ENCODE assay signal across 1 cellular context in the genomic region with DNA sequence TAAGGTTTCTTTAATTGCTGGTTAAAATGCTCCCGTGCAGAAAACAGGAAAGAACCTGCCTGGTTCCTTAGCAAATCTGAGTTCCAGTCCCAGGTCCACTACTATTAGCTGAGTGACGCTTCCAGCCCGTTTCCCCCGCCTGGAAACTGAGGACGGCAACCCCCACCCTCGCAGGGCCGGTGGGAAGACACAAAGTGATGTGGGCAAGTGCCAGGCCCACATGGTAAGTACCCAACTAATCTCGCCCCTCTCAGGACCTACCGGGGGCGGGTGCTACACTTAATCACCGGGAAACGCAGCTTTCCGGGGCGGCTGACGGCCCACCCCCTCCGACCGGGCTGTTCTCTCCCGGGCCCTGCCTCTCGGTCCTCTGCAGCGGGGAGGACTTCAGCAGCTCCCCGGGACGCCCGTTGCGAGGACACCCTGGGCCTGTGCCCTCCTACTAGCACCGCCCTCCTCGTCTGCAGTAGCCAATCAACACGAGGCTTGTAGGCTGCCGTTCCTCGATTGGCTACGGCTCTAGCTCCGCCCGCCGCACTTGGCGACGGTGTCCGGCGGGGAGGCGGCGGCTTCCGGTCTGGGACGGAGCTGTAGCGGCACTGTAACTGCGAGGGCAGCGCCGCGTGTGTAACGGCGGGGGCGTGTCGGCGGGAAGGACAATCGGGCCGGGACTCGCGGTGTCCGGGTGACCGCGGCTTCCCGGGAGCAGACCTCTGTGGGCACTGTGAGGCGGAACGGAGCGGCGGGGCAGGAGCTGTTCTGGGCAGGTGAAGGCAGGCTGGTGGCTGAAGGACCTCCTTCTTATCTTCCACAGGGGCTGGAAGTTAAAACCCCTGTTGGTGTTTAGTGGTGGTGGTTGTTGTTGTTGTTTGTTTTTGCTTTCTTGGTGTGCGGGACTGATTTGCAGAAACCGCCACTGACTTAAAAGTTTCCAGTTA.
A peak's percentile ranks its signal among the peaks of the same experiment; 100 is the strongest.
TF ChIP-seq lines count a peak whose summit lies in the region.

A gene with protein sequence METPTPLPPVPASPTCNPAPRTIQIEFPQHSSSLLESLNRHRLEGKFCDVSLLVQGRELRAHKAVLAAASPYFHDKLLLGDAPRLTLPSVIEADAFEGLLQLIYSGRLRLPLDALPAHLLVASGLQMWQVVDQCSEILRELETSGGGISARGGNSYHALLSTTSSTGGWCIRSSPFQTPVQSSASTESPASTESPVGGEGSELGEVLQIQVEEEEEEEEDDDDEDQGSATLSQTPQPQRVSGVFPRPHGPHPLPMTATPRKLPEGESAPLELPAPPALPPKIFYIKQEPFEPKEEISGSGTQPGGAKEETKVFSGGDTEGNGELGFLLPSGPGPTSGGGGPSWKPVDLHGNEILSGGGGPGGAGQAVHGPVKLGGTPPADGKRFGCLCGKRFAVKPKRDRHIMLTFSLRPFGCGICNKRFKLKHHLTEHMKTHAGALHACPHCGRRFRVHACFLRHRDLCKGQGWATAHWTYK (plus strand): TSS at position 568 of the 938 bp plus-strand sequence. CDS start 525 bp downstream, outside the sequence.

TF ChIP-seq in K562, 482 proteins besides CTCF, POLR2A, EP300 and RAD21 (continued from another document and continues in another):
- TF ChIP-seq, protein P1, sequence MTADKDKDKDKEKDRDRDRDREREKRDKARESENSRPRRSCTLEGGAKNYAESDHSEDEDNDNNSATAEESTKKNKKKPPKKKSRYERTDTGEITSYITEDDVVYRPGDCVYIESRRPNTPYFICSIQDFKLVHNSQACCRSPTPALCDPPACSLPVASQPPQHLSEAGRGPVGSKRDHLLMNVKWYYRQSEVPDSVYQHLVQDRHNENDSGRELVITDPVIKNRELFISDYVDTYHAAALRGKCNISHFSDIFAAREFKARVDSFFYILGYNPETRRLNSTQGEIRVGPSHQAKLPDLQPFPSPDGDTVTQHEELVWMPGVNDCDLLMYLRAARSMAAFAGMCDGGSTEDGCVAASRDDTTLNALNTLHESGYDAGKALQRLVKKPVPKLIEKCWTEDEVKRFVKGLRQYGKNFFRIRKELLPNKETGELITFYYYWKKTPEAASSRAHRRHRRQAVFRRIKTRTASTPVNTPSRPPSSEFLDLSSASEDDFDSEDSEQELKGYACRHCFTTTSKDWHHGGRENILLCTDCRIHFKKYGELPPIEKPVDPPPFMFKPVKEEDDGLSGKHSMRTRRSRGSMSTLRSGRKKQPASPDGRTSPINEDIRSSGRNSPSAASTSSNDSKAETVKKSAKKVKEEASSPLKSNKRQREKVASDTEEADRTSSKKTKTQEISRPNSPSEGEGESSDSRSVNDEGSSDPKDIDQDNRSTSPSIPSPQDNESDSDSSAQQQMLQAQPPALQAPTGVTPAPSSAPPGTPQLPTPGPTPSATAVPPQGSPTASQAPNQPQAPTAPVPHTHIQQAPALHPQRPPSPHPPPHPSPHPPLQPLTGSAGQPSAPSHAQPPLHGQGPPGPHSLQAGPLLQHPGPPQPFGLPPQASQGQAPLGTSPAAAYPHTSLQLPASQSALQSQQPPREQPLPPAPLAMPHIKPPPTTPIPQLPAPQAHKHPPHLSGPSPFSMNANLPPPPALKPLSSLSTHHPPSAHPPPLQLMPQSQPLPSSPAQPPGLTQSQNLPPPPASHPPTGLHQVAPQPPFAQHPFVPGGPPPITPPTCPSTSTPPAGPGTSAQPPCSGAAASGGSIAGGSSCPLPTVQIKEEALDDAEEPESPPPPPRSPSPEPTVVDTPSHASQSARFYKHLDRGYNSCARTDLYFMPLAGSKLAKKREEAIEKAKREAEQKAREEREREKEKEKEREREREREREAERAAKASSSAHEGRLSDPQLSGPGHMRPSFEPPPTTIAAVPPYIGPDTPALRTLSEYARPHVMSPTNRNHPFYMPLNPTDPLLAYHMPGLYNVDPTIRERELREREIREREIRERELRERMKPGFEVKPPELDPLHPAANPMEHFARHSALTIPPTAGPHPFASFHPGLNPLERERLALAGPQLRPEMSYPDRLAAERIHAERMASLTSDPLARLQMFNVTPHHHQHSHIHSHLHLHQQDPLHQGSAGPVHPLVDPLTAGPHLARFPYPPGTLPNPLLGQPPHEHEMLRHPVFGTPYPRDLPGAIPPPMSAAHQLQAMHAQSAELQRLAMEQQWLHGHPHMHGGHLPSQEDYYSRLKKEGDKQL (CRISPR knock-in tag; IDR thresholded peaks at IDR 0.05; ENCODE audit: borderline replicate concordance), result no peak
- no peak for TF ChIP-seq POLR3A (IDR thresholded peaks at IDR 0.05; ENCODE audit: borderline replicate concordance, extremely low read depth, insufficient read depth, insufficient read length)
- TF ChIP-seq KLF1 (tag; IDR thresholded peaks at IDR 0.05), result no peak
- TF ChIP-seq, protein P2, sequence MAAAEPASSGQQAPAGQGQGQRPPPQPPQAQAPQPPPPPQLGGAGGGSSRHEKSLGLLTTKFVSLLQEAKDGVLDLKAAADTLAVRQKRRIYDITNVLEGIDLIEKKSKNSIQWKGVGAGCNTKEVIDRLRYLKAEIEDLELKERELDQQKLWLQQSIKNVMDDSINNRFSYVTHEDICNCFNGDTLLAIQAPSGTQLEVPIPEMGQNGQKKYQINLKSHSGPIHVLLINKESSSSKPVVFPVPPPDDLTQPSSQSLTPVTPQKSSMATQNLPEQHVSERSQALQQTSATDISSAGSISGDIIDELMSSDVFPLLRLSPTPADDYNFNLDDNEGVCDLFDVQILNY (CRISPR knock-in tag; IDR thresholded peaks at IDR 0.05), result 0 out of 2 replicates have a peak, but pooled peaks have one; percentile 83
- peak; percentile 24; the same call in 1 of the 2 replicates for TF ChIP-seq HIVEP1 (CRISPR knock-in tag; IDR thresholded peaks at IDR 0.05)
- TF ChIP-seq ZNF134 (CRISPR knock-in tag; conservative IDR thresholded peaks at IDR 0.05), result no peak
- TF ChIP-seq ZNF644 (tag; IDR thresholded peaks at IDR 0.05; ENCODE audit: low read depth), result no peak
- TF ChIP-seq SMARCE1 (IDR thresholded peaks at IDR 0.05), result peak; percentile 20; the same call in 1 of the 2 replicates
- peak; percentile 94 for TF ChIP-seq KDM5B (IDR thresholded peaks at IDR 0.05; ENCODE audit: insufficient replicate concordance, low read depth, low read length)
- peak in 1 of 2 experiments; percentile 76; a peak in 2 of 4 replicates for TF ChIP-seq SRF (CRISPR knock-in tag; IDR thresholded peaks at IDR 0.05)
- no peak for TF ChIP-seq TAL1 (IDR thresholded peaks at IDR 0.05)
- no peak for TF ChIP-seq SIRT6 (IDR thresholded peaks at IDR 0.05; ENCODE audit: low read depth, low read length)
- TF ChIP-seq, protein P3, sequence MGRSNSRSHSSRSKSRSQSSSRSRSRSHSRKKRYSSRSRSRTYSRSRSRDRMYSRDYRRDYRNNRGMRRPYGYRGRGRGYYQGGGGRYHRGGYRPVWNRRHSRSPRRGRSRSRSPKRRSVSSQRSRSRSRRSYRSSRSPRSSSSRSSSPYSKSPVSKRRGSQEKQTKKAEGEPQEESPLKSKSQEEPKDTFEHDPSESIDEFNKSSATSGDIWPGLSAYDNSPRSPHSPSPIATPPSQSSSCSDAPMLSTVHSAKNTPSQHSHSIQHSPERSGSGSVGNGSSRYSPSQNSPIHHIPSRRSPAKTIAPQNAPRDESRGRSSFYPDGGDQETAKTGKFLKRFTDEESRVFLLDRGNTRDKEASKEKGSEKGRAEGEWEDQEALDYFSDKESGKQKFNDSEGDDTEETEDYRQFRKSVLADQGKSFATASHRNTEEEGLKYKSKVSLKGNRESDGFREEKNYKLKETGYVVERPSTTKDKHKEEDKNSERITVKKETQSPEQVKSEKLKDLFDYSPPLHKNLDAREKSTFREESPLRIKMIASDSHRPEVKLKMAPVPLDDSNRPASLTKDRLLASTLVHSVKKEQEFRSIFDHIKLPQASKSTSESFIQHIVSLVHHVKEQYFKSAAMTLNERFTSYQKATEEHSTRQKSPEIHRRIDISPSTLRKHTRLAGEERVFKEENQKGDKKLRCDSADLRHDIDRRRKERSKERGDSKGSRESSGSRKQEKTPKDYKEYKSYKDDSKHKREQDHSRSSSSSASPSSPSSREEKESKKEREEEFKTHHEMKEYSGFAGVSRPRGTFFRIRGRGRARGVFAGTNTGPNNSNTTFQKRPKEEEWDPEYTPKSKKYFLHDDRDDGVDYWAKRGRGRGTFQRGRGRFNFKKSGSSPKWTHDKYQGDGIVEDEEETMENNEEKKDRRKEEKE (IDR thresholded peaks at IDR 0.05; ENCODE audit: borderline replicate concordance in 1 of 2, control insufficient read depth in 1 of 2, low read depth in 2 of 2, low read length in 1 of 2), result no peak
- no peak for TF ChIP-seq YBX1 (IDR thresholded peaks at IDR 0.05)
- no peak for TF ChIP-seq KAT2B (IDR thresholded peaks at IDR 0.05; ENCODE audit: low read depth, low read length)
- TF ChIP-seq, protein P4, sequence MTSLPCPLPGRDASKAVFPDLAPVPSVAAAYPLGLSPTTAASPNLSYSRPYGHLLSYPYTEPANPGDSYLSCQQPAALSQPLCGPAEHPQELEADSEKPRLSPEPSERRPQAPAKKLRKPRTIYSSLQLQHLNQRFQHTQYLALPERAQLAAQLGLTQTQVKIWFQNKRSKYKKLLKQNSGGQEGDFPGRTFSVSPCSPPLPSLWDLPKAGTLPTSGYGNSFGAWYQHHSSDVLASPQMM (CRISPR knock-in tag; IDR thresholded peaks at IDR 0.05), result no peak
- no peak for TF ChIP-seq MAFK (IDR thresholded peaks at IDR 0.05; ENCODE audit: low read length)
- TF ChIP-seq LCOR (CRISPR knock-in tag; IDR thresholded peaks at IDR 0.05), result peak; percentile 81
- no peak for TF ChIP-seq ZNF707 (CRISPR knock-in tag; conservative IDR thresholded peaks at IDR 0.05)
- TF ChIP-seq, protein P5, sequence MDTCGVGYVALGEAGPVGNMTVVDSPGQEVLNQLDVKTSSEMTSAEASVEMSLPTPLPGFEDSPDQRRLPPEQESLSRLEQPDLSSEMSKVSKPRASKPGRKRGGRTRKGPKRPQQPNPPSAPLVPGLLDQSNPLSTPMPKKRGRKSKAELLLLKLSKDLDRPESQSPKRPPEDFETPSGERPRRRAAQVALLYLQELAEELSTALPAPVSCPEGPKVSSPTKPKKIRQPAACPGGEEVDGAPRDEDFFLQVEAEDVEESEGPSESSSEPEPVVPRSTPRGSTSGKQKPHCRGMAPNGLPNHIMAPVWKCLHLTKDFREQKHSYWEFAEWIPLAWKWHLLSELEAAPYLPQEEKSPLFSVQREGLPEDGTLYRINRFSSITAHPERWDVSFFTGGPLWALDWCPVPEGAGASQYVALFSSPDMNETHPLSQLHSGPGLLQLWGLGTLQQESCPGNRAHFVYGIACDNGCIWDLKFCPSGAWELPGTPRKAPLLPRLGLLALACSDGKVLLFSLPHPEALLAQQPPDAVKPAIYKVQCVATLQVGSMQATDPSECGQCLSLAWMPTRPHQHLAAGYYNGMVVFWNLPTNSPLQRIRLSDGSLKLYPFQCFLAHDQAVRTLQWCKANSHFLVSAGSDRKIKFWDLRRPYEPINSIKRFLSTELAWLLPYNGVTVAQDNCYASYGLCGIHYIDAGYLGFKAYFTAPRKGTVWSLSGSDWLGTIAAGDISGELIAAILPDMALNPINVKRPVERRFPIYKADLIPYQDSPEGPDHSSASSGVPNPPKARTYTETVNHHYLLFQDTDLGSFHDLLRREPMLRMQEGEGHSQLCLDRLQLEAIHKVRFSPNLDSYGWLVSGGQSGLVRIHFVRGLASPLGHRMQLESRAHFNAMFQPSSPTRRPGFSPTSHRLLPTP (IDR thresholded peaks at IDR 0.05; ENCODE audit: borderline replicate concordance, extremely low read depth, insufficient read length), result no peak
- TF ChIP-seq, protein P6, sequence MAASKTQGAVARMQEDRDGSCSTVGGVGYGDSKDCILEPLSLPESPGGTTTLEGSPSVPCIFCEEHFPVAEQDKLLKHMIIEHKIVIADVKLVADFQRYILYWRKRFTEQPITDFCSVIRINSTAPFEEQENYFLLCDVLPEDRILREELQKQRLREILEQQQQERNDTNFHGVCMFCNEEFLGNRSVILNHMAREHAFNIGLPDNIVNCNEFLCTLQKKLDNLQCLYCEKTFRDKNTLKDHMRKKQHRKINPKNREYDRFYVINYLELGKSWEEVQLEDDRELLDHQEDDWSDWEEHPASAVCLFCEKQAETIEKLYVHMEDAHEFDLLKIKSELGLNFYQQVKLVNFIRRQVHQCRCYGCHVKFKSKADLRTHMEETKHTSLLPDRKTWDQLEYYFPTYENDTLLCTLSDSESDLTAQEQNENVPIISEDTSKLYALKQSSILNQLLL (CRISPR knock-in tag; IDR thresholded peaks at IDR 0.05; ENCODE audit: borderline replicate concordance), result no peak
- TF ChIP-seq MAFF (IDR thresholded peaks at IDR 0.05; ENCODE audit: low read length), result no peak
- peak; percentile 89 for TF ChIP-seq RBBP5 (IDR thresholded peaks at IDR 0.05; ENCODE audit: borderline replicate concordance, insufficient read depth, low read length, poor library complexity, severe bottlenecking)
- TF ChIP-seq, protein P7, sequence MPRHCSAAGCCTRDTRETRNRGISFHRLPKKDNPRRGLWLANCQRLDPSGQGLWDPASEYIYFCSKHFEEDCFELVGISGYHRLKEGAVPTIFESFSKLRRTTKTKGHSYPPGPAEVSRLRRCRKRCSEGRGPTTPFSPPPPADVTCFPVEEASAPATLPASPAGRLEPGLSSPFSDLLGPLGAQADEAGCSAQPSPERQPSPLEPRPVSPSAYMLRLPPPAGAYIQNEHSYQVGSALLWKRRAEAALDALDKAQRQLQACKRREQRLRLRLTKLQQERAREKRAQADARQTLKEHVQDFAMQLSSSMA (CRISPR knock-in tag; IDR thresholded peaks at IDR 0.05), result no peak
- no peak for TF ChIP-seq ZNF282 (CRISPR knock-in tag; IDR thresholded peaks at IDR 0.05)
- TF ChIP-seq SAFB2 (IDR thresholded peaks at IDR 0.05; ENCODE audit: borderline replicate concordance, low read depth, low read length, severe bottlenecking), result no peak
- TF ChIP-seq, protein P8, sequence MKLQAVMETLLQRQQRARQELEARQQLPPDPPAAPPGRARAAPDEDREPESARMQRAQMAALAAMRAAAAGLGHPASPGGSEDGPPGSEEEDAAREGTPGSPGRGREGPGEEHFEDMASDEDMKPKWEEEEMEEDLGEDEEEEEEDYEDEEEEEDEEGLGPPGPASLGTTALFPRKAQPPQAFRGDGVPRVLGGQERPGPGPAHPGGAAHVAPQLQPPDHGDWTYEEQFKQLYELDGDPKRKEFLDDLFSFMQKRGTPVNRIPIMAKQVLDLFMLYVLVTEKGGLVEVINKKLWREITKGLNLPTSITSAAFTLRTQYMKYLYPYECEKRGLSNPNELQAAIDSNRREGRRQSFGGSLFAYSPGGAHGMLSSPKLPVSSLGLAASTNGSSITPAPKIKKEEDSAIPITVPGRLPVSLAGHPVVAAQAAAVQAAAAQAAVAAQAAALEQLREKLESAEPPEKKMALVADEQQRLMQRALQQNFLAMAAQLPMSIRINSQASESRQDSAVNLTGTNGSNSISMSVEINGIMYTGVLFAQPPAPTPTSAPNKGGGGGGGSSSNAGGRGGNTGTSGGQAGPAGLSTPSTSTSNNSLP (IDR thresholded peaks at IDR 0.05; ENCODE audit: borderline replicate concordance, low read depth, low read length), result no peak
- TF ChIP-seq CHD1 (IDR thresholded peaks at IDR 0.05; ENCODE audit: low read length), result peak; percentile 80
- peak; percentile 82 for TF ChIP-seq RFX1 (IDR thresholded peaks at IDR 0.05)
- peak; percentile 73 for TF ChIP-seq PHF20 (IDR thresholded peaks at IDR 0.05; ENCODE audit: partially characterized antibody)
- TF ChIP-seq HDGF (IDR thresholded peaks at IDR 0.05), result no peak
- TF ChIP-seq, protein P9, sequence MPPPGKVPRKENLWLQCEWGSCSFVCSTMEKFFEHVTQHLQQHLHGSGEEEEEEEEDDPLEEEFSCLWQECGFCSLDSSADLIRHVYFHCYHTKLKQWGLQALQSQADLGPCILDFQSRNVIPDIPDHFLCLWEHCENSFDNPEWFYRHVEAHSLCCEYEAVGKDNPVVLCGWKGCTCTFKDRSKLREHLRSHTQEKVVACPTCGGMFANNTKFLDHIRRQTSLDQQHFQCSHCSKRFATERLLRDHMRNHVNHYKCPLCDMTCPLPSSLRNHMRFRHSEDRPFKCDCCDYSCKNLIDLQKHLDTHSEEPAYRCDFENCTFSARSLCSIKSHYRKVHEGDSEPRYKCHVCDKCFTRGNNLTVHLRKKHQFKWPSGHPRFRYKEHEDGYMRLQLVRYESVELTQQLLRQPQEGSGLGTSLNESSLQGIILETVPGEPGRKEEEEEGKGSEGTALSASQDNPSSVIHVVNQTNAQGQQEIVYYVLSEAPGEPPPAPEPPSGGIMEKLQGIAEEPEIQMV (tag; conservative IDR thresholded peaks at IDR 0.05; ENCODE audit: low read depth), result no peak
